Comparison of ENCODE assay signal across 2 cellular contexts in genomic region chr12:12859690-12860089, GRCh38.
TF ChIP-seq lines count a peak whose summit lies in the region.

No MANE protein-coding gene starts in this region.

TF ChIP-seq in A549, 52 proteins besides CTCF, POLR2A, EP300 and RAD21:
- TF ChIP-seq FOSL2 (IDR thresholded peaks at IDR 0.05) (peak; percentile 42; the same call in 1 of the 2 replicates), FOSL2 (CRISPR knock-in tag; IDR thresholded peaks at IDR 0.05) (peak; percentile 36), ATOH8 (CRISPR knock-in tag; IDR thresholded peaks at IDR 0.05; ENCODE audit: low read depth) (no peak), JUNB (IDR thresholded peaks at IDR 0.05) (0 out of 2 replicates have a peak, but pooled peaks have one; percentile 22)

TF ChIP-seq in HEK293, 187 proteins besides CTCF, POLR2A, EP300 and RAD21 (continued from another document):
- TF ChIP-seq ZEB2 (tag by site-specific recombination; IDR thresholded peaks at IDR 0.05) (no peak), KLF8 (tag by site-specific recombination; IDR thresholded peaks at IDR 0.05) (peak; percentile 55; the same call in 1 of the 2 replicates), GLIS1 (tag by site-specific recombination; IDR thresholded peaks at IDR 0.05) (peak; percentile 65), ZNF248 (tag by site-specific recombination; IDR thresholded peaks at IDR 0.05) (no peak)
